In the genomic region with DNA sequence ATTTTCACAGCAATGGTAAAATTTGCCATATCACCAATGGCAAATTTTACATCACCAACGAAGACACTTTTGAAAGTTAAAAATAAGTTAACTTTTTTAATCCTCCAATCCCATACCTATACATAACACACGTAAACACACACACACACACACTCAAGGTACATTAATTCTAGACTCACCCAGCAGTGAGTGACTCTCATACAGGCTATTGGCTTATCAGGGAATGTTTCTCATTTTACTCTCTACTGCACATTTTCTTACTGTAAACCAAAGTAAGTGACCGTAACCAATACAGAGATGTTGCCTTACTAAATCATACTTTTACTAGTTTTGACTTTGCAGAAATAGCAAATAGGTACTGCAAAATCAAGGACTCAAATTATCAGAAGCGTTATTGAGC, we compare ENCODE assay signal across 16 cellular contexts. TPM values are rescaled to one million over a fixed set of nuclear protein-coding genes. Genes with fewer than 3 reads are reported as not detected.
A peak's percentile ranks its signal among the peaks of the same experiment; 100 is the strongest.
DNase-seq lines count a peak whose midpoint lies in the region; ATAC-seq and TF ChIP-seq lines count a peak whose summit lies in the region.
"Had no signal": no experiment of that assay in that cellular context is flagged by ENCODE, and none has a peak within 500 bp of the region (broad histone marks: within the 10 kb centered on the region; RNA-seq: fewer than 3 reads in every experiment).

No MANE protein-coding gene starts in this region.

- no peak for TF ChIP-seq CTCF in AG04450 (IDR thresholded peaks at IDR 0.05; ENCODE audit: low read depth, low read length)
- no peak for TF ChIP-seq CTCF in RWPE2 (IDR thresholded peaks at IDR 0.05; ENCODE audit: poor library complexity, severe bottlenecking)
- no peak for TF ChIP-seq CTCF in neural crest cell (conservative IDR thresholded peaks at IDR 0.05)
- TF ChIP-seq CTCF in CD4-positive, alpha-beta T cell (IDR thresholded peaks at IDR 0.05), result no peak

- peaks cover 38% of the 10 kb centered on the region for H3K27me3 Mint-ChIP-seq in neural crest cell (ENCODE audit: low read depth)
- H3K27me3 Mint-ChIP-seq in activated naive CD4-positive, alpha-beta T cell treated with anti-CD3 and anti-CD28 coated beads for 36 hours (ENCODE audit: low read depth), result peaks cover 49% of the 10 kb centered on the region
- peaks cover 39% of the 10 kb centered on the region for H3K27me3 Mint-ChIP-seq in activated CD4-positive, alpha-beta memory T cell treated with anti-CD3 and anti-CD28 coated beads for 36 hours
- H3K27me3 Mint-ChIP-seq in CD4-positive, alpha-beta T cell, result peaks cover 60% of the 10 kb centered on the region

- H3K9me3 ChIP-seq in AG04450 (ENCODE audit: control insufficient read depth, insufficient read depth, low read length) (no peaks in the 10 kb centered on the region), RWPE2 (ENCODE audit: severe bottlenecking) (no peaks in the 10 kb centered on the region)
- H3K9me3 ChIP-seq in CD4-positive, alpha-beta T cell (ENCODE audit: control insufficient read depth, low read length), result no peaks in the 10 kb centered on the region
- H3K9me3 ChIP-seq: body of pancreas had no signal

- ATAC-seq in RWPE2 (ENCODE audit: low read depth), result no peak; the same call in 2 of the 3 replicates
- no peak for ATAC-seq in CD4-positive, alpha-beta T cell (ENCODE audit: poor library complexity)
- ATAC-seq: left cardiac atrium; naive thymus-derived CD8-positive, alpha-beta T cell had no signal

- H3K4me1 Mint-ChIP-seq in neural crest cell, result peaks cover 16% of the 10 kb centered on the region
- H3K4me1 Mint-ChIP-seq in activated naive CD4-positive, alpha-beta T cell treated with anti-CD3 and anti-CD28 coated beads for 36 hours (ENCODE audit: low read depth), result peaks cover 5% of the 10 kb centered on the region
- peaks cover 6% of the 10 kb centered on the region for H3K4me1 Mint-ChIP-seq in activated CD4-positive, alpha-beta memory T cell treated with anti-CD3 and anti-CD28 coated beads for 36 hours (ENCODE audit: low read depth)
- H3K4me1 Mint-ChIP-seq in CD4-positive, alpha-beta T cell (ENCODE audit: low read depth), result peaks cover 23% of the 10 kb centered on the region

- peaks cover 40% of the 10 kb centered on the region for H3K36me3 ChIP-seq in RWPE2 (ENCODE audit: low read depth)

- no peaks in the 10 kb centered on the region for H3K36me3 Mint-ChIP-seq in neural crest cell (ENCODE audit: low read depth)
- no peaks in the 10 kb centered on the region for H3K36me3 Mint-ChIP-seq in activated naive CD4-positive, alpha-beta T cell treated with anti-CD3 and anti-CD28 coated beads for 36 hours (ENCODE audit: low read depth)
- no peaks in the 10 kb centered on the region for H3K36me3 Mint-ChIP-seq in activated CD4-positive, alpha-beta memory T cell treated with anti-CD3 and anti-CD28 coated beads for 36 hours
- no peaks in the 10 kb centered on the region for H3K36me3 Mint-ChIP-seq in CD4-positive, alpha-beta T cell (ENCODE audit: low read depth)

- H3K9me3 Mint-ChIP-seq in neural crest cell, result no peaks in the 10 kb centered on the region
- peaks cover 2% of the 10 kb centered on the region for H3K9me3 Mint-ChIP-seq in activated naive CD4-positive, alpha-beta T cell treated with anti-CD3 and anti-CD28 coated beads for 36 hours
- H3K9me3 Mint-ChIP-seq in activated CD4-positive, alpha-beta memory T cell treated with anti-CD3 and anti-CD28 coated beads for 36 hours, result no peaks in the 10 kb centered on the region
- H3K9me3 Mint-ChIP-seq in CD4-positive, alpha-beta T cell, result no peaks in the 10 kb centered on the region

- H3K27ac ChIP-seq in AG04450 (ENCODE audit: low read depth, low read length), result no peak overlapping the region
- H3K27ac ChIP-seq in RWPE2 (ENCODE audit: poor library complexity, severe bottlenecking), result peak overlapping the region; percentile 94
- H3K27ac ChIP-seq in epithelial cell of prostate, result peak overlapping the region; percentile 89
- H3K27ac ChIP-seq in CD4-positive, alpha-beta T cell (ENCODE audit: low read depth, low read length), result no peak overlapping the region
- H3K27ac ChIP-seq: body of pancreas had no signal

- peak overlapping the region; percentile 67 for H3K4me3 Mint-ChIP-seq in neural crest cell
- H3K4me3 Mint-ChIP-seq in activated naive CD4-positive, alpha-beta T cell treated with anti-CD3 and anti-CD28 coated beads for 36 hours, result no peak overlapping the region
- no peak overlapping the region for H3K4me3 Mint-ChIP-seq in activated CD4-positive, alpha-beta memory T cell treated with anti-CD3 and anti-CD28 coated beads for 36 hours
- H3K4me3 Mint-ChIP-seq in CD4-positive, alpha-beta T cell, result no peak overlapping the region

- H3K4me1 ChIP-seq in RWPE2 (ENCODE audit: insufficient read depth, poor library complexity, severe bottlenecking), result peaks cover 64% of the 10 kb centered on the region

- intact Hi-C loops in activated naive CD4-positive, alpha-beta T cell treated with anti-CD3 and anti-CD28 coated beads for 36 hours (cut with micrococcal nuclease), result loop anchor here (1.0 to 10.0 kb wide), 3 partner anchors 56 to 257 kb away; no protein-coding TSS in a partner anchor
- intact Hi-C loops in activated CD4-positive, alpha-beta memory T cell treated with anti-CD3 and anti-CD28 coated beads for 36 hours (cut with micrococcal nuclease), result loop anchor here (5.0 kb wide), 2 partner anchors 257 to 413 kb away; no protein-coding TSS in a partner anchor
- intact Hi-C loops in CD4-positive, alpha-beta T cell (cut with DNase I, micrococcal nuclease), result no loop called here

- no peak for DNase-seq in AG04450 (ENCODE audit: low read depth, low spot score)
- no peak for DNase-seq in RWPE2 (ENCODE audit: low spot score)
- DNase-seq in epithelial cell of prostate (ENCODE audit: low read depth, low spot score), result no peak
- no peak for DNase-seq in neural crest cell (ENCODE audit: low read depth, low spot score)
- no peak for DNase-seq in SW480 (ENCODE audit: low spot score)
- DNase-seq in activated naive CD4-positive, alpha-beta T cell treated with anti-CD3 and anti-CD28 coated beads for 36 hours, result no peak
- no peak for DNase-seq in activated CD4-positive, alpha-beta memory T cell treated with anti-CD3 and anti-CD28 coated beads for 36 hours
- DNase-seq in CD4-positive, alpha-beta T cell, result no peak
- DNase-seq: activated effector memory CD4-positive, alpha-beta T cell treated with anti-CD3 and anti-CD28 coated beads, Interleukin-2, amount 50 U/mL, for 16 hours; body of pancreas; effector CD8-positive, alpha-beta T cell; left cardiac atrium; naive thymus-derived CD8-positive, alpha-beta T cell; NCI-H774; SHP77; stimulated activated naive CD4-positive, alpha-beta T cell had no signal

- POLR2A ChIA-PET in AG04450 (lab: Yijun Ruan, JAX), result no interaction called here
- POLR2A ChIA-PET in activated CD4-positive, alpha-beta memory T cell treated with anti-CD3 and anti-CD28 coated beads for 36 hours (lab: Charles Lee), result no interaction called here
- POLR2A ChIA-PET in CD4-positive, alpha-beta T cell (lab: Charles Lee), result no interaction called here

- H3K4me3 ChIP-seq in AG04450 (ENCODE audit: low read depth, low read length) (peak overlapping the region; percentile 85), RWPE2 (ENCODE audit: severe bottlenecking) (peak overlapping the region; percentile 80)
- H3K4me3 ChIP-seq: body of pancreas had no signal

- no peaks in the 10 kb centered on the region for H3K27me3 ChIP-seq in AG04450 (ENCODE audit: control insufficient read depth, insufficient read depth, low read length)
- H3K27me3 ChIP-seq in RWPE2 (ENCODE audit: insufficient read depth, poor library complexity, severe bottlenecking), result no peaks in the 10 kb centered on the region
- peaks cover 37% of the 10 kb centered on the region for H3K27me3 ChIP-seq in CD4-positive, alpha-beta T cell (ENCODE audit: control insufficient read depth, insufficient read depth, low read length)

- H3K27ac Mint-ChIP-seq in neural crest cell (ENCODE audit: unreplicated experiment), result no peak overlapping the region
- no peak overlapping the region for H3K27ac Mint-ChIP-seq in activated naive CD4-positive, alpha-beta T cell treated with anti-CD3 and anti-CD28 coated beads for 36 hours
- H3K27ac Mint-ChIP-seq in activated CD4-positive, alpha-beta memory T cell treated with anti-CD3 and anti-CD28 coated beads for 36 hours, result no peak overlapping the region
- H3K27ac Mint-ChIP-seq in CD4-positive, alpha-beta T cell, result no peak overlapping the region
- H3K27ac Mint-ChIP-seq: naive thymus-derived CD8-positive, alpha-beta T cell had no signal

- CTCF ChIA-PET in AG04450 (lab: Charles Lee), result no interaction called here
- CTCF ChIA-PET in activated naive CD4-positive, alpha-beta T cell treated with anti-CD3 and anti-CD28 coated beads for 36 hours (lab: Charles Lee), result no interaction called here
- CTCF ChIA-PET in activated CD4-positive, alpha-beta memory T cell treated with anti-CD3 and anti-CD28 coated beads for 36 hours (lab: Charles Lee), result no interaction called here
- CTCF ChIA-PET in CD4-positive, alpha-beta T cell (lab: Charles Lee), result no interaction called here

RNA-seq across cellular contexts. Expression of a gene that starts 2.3 kb away (rescaled TPM):
- polyA plus RNA-seq in AG04450 (2011; rRNA removed), result 30.1 and 31.0 TPM in 2 replicates
- polyA minus RNA-seq in AG04450 (2011; rRNA and poly(A)+ RNA removed), result 35.3 and 35.7 TPM in 2 replicates
- total RNA-seq in neural crest cell, result 2.5 and 3.1 TPM in 2 replicates
- not detected for total RNA-seq in activated naive CD4-positive, alpha-beta T cell treated with anti-CD3 and anti-CD28 coated beads for 36 hours
- total RNA-seq in activated CD4-positive, alpha-beta memory T cell treated with anti-CD3 and anti-CD28 coated beads for 36 hours, result not detected
- total RNA-seq in CD4-positive, alpha-beta T cell, result not detected
- total RNA-seq: naive thymus-derived CD8-positive, alpha-beta T cell had no signal
- polyA plus RNA-seq: naive thymus-derived CD8-positive, alpha-beta T cell had no signal

Comparison
In these comparisons a context has a peak if more than half of its experiments do, and no peak if none do; other contexts are left out.
1. H3K27ac ChIP-seq: peak in RWPE2 (single experiment) and epithelial cell of prostate (single experiment); none in AG04450 (single experiment) and CD4-positive, alpha-beta T cell (single experiment).
2. intact Hi-C loops: an anchor here in activated naive CD4-positive, alpha-beta T cell treated with anti-CD3 and anti-CD28 coated beads for 36 hours (1.0 to 10.0 kb wide) and activated CD4-positive, alpha-beta memory T cell treated with anti-CD3 and anti-CD28 coated beads for 36 hours (5.0 kb wide); none called in CD4-positive, alpha-beta T cell.